8 cellular contexts compared by ENCODE assay signal in the genomic region with DNA sequence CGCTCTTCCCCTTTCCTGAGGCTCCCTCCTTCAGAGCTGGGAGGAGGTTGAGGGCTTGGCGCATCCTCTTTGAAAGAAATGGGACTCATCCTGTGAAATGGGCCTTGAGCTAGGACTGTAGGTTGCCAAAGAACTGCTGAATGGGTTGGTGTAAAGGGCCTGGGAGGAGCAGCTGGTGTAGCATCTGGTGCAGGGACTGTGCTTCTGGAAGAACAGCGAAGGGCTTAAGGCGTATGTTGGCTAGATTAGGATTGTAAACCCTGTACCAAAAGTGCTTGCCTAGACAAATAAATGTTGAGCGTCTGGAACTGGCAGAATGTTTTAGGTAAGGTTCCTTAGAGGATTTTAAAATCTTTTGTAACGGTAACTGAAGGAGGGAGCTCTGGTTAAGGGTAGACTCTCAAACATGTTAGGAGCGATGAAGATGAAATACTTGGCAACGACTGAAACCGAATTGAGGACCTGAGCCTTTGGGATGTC. TPM values are rescaled to one million over a fixed set of nuclear protein-coding genes. Genes with fewer than 3 reads are reported as not detected.
A peak's percentile ranks its signal among the peaks of the same experiment; 100 is the strongest.
DNase-seq lines count a peak whose midpoint lies in the region; ATAC-seq and TF ChIP-seq lines count a peak whose summit lies in the region.

No MANE protein-coding gene starts in this region.

- H3K27ac Mint-ChIP-seq in activated naive CD8-positive, alpha-beta T cell treated with anti-CD3 and anti-CD28 coated beads for 36 hours: peak overlapping the region; percentile 100

- peaks cover 18% of the 10 kb centered on the region for H3K4me1 ChIP-seq in hepatocyte (ENCODE audit: insufficient read depth)
- H3K4me1 ChIP-seq in skeletal muscle tissue (ENCODE audit: control insufficient read depth in 3 of 3, insufficient read depth in 3 of 3, low read length in 3 of 3): peaks cover 15 to 26% (median 24%) of the 10 kb centered on the region in 3 donors

- H3K36me3 Mint-ChIP-seq in activated naive CD8-positive, alpha-beta T cell treated with anti-CD3 and anti-CD28 coated beads for 36 hours: peaks cover 53% of the 10 kb centered on the region

- H3K4me3 ChIP-seq in hepatocyte (peak overlapping the region; percentile 71), skeletal muscle tissue (ENCODE audit: low read length in 3 of 3) (peak overlapping the region; percentile 94 to 100 (median 97))

- H3K79me2 ChIP-seq in hepatocyte: peaks cover 68% of the 10 kb centered on the region

- no peaks in the 10 kb centered on the region for H3K27me3 Mint-ChIP-seq in activated naive CD8-positive, alpha-beta T cell treated with anti-CD3 and anti-CD28 coated beads for 36 hours

- peak; percentile 38 for ATAC-seq in GM21786 (IDR thresholded peaks at IDR 0.05; ENCODE audit: unreplicated experiment)

- peaks cover 46% of the 10 kb centered on the region for H3K4me1 Mint-ChIP-seq in activated naive CD8-positive, alpha-beta T cell treated with anti-CD3 and anti-CD28 coated beads for 36 hours

- no peaks in the 10 kb centered on the region for H3K9me2 ChIP-seq in hepatocyte (replicated peaks; ENCODE audit: insufficient read depth)

- peak overlapping the region; percentile 96 for H3K4me3 Mint-ChIP-seq in activated naive CD8-positive, alpha-beta T cell treated with anti-CD3 and anti-CD28 coated beads for 36 hours

- H3K4me2 ChIP-seq in hepatocyte: peak overlapping the region; percentile 86

- H3K27me3 ChIP-seq in hepatocyte (no peaks in the 10 kb centered on the region), skeletal muscle tissue (ENCODE audit: control insufficient read depth in 3 of 3, insufficient read depth in 3 of 3, low read length in 3 of 3) (no peaks in the 10 kb centered on the region)

- DNase-seq in DMS79 treated with DMSO at 0.1 percent for 48 hours (lab: John Stamatoyannopoulos, UW): peak; percentile 2
- DNase-seq in DMS79 (lab: John Stamatoyannopoulos, UW): no peak
- peak; percentile 56 for DNase-seq in LHCN-M2 (ENCODE audit: low read depth)
- DNase-seq in activated naive CD8-positive, alpha-beta T cell treated with anti-CD3 and anti-CD28 coated beads for 36 hours: no peak
- DNase-seq in hepatocyte (ENCODE audit: low spot score): peak; percentile 46
- DNase-seq in activated gamma-delta T cell (lab: John Stamatoyannopoulos, UW): no peak

- peaks cover 3% of the 10 kb centered on the region for H4K20me1 ChIP-seq in hepatocyte (ENCODE audit: insufficient read depth, poor library complexity, severe bottlenecking)

- peaks cover 4% of the 10 kb centered on the region for H3K9me3 Mint-ChIP-seq in activated naive CD8-positive, alpha-beta T cell treated with anti-CD3 and anti-CD28 coated beads for 36 hours

- H3K9ac ChIP-seq in skeletal muscle tissue (ENCODE audit: low read depth in 1 of 3, low read length in 3 of 3): peak overlapping the region; percentile 97 to 98 (median 97)

- H3K36me3 ChIP-seq in hepatocyte (replicated peaks; ENCODE audit: insufficient read depth, low read depth) (no peaks in the 10 kb centered on the region), skeletal muscle tissue (ENCODE audit: control insufficient read depth in 3 of 3, insufficient read depth in 3 of 3, low read length in 3 of 3) (peaks cover 0 to 3% (median 0%) of the 10 kb centered on the region in 3 donors)

- H2AFZ ChIP-seq in hepatocyte: peak overlapping the region; percentile 40

- TF ChIP-seq CTCF in hepatocyte (IDR thresholded peaks at IDR 0.05; ENCODE audit: poor library complexity): no peak

- peak overlapping the region; percentile 96 for H3K27ac ChIP-seq in hepatocyte
- H3K27ac ChIP-seq in skeletal muscle tissue (ENCODE audit: low read depth, low read length): peak overlapping the region; percentile 97

- 3% methylated on average over 9 of the region's 9 CpGs for WGBS in hepatocyte (ENCODE audit: low lambda C conversion rate, missing lambda C conversion rate)

- H3K9me3 ChIP-seq in hepatocyte (ENCODE audit: low read depth) (no peaks in the 10 kb centered on the region), skeletal muscle tissue (ENCODE audit: control insufficient read depth in 3 of 3, low read length in 3 of 3) (no peaks in the 10 kb centered on the region)

RNA-seq across cellular contexts. Expression of a gene that starts 0.6 kb away (rescaled TPM):
- total RNA-seq in LHCN-M2 (2014; rRNA removed) (41.1 and 51.7 TPM in 2 replicates), hepatocyte (29.9 and 32.2 TPM in 2 replicates), skeletal muscle tissue (20.4 TPM)
- 20.8 TPM for polyA plus RNA-seq in LHCN-M2 (2012)
- 10 to 100 TPM; 21.6 to 22.7 TPM for total RNA-seq in activated naive CD8-positive, alpha-beta T cell treated with anti-CD3 and anti-CD28 coated beads for 36 hours
- 16.7 and 20.6 TPM in 2 replicates for polyA plus RNA-seq in hepatocyte

RNA-seq across cellular contexts. Expression of a gene that starts 27.4 kb away (rescaled TPM):
- 39.8 and 44.3 TPM in 2 replicates for total RNA-seq in LHCN-M2 (2014; rRNA removed)
- polyA plus RNA-seq in LHCN-M2 (2012): 102 TPM
- 1 to 10 TPM; 3.5 TPM for total RNA-seq in activated naive CD8-positive, alpha-beta T cell treated with anti-CD3 and anti-CD28 coated beads for 36 hours
- total RNA-seq in hepatocyte: 14.8 and 30.3 TPM in 2 replicates
- 31.9 and 38.8 TPM in 2 replicates for polyA plus RNA-seq in hepatocyte
- 66.8 TPM for total RNA-seq in skeletal muscle tissue

Comparison
In these comparisons a context has a peak if more than half of its experiments do, and no peak if none do; other contexts are left out.
1. DNase-seq: peak in DMS79 treated with DMSO at 0.1 percent for 48 hours (single experiment), LHCN-M2 (single experiment) and hepatocyte (single experiment); none in DMS79 (single experiment), activated naive CD8-positive, alpha-beta T cell treated with anti-CD3 and anti-CD28 coated beads for 36 hours (single experiment) and activated gamma-delta T cell (single experiment).